9 cellular contexts compared by ENCODE assay signal in genomic region chr9:129939426-129939825, GRCh38.
DNase-seq lines count a peak whose midpoint lies in the region; ATAC-seq, FAIRE-seq and TF ChIP-seq lines count a peak whose summit lies in the region.
"Had no signal": no experiment of that assay in that cellular context is flagged by ENCODE, and none has a peak within 500 bp of the region (broad histone marks: within the 10 kb centered on the region; RNA-seq: fewer than 3 reads in every experiment).

No MANE protein-coding gene starts in this region.

- H3K36me3 ChIP-seq in astrocyte (ENCODE audit: insufficient read depth, low read length) (no peaks in the 10 kb centered on the region), right lobe of liver (no peaks in the 10 kb centered on the region)
- H3K36me3 ChIP-seq: upper lobe of right lung had no signal

- ATAC-seq in natural killer cell (peak in 1 of 3 donors; percentile 33), right lobe of liver (no peak), GM19035 (IDR thresholded peaks at IDR 0.05; ENCODE audit: unreplicated experiment) (no peak)
- ATAC-seq: upper lobe of right lung had no signal

- no peak for DNase-seq in CD14-positive monocyte (ENCODE audit: low spot score)
- DNase-seq in HFFc6, result no peak
- DNase-seq in astrocyte (ENCODE audit: low read depth), result peak; percentile 14
- DNase-seq in natural killer cell, result no peak
- no peak for DNase-seq in right lobe of liver
- DNase-seq in AG08395 (ENCODE audit: low spot score), result no peak
- DNase-seq in superior temporal gyrus (ENCODE audit: extremely low spot score), result no peak
- DNase-seq: upper lobe of right lung had no signal

- H3K9ac ChIP-seq in astrocyte (ENCODE audit: low read length), result no peak overlapping the region

- H3K4me3 ChIP-seq in astrocyte (ENCODE audit: insufficient read depth, low read depth, low read length), result no peak overlapping the region
- no peak overlapping the region for H3K4me3 ChIP-seq in right lobe of liver
- H3K4me3 ChIP-seq: upper lobe of right lung had no signal

- H3K36me3 Mint-ChIP-seq in CD14-positive monocyte (peaks cover 27 to 57% of the 10 kb centered on the region in 2 donors), HFFc6 (ENCODE audit: low read depth) (peaks cover 32% of the 10 kb centered on the region), astrocyte (ENCODE audit: low read depth, unreplicated experiment) (peaks cover 11% of the 10 kb centered on the region), natural killer cell (no peaks in the 10 kb centered on the region)

- intact Hi-C loops in CD14-positive monocyte (cut with micrococcal nuclease) (no loop called here), natural killer cell (cut with micrococcal nuclease) (no loop called here), right lobe of liver (cut with DNase I) (no loop called here)

- H3K27me3 ChIP-seq in astrocyte (ENCODE audit: insufficient read depth, low read length), result no peaks in the 10 kb centered on the region
- no peaks in the 10 kb centered on the region for H3K27me3 ChIP-seq in right lobe of liver
- H3K27me3 ChIP-seq: upper lobe of right lung had no signal

- H4K20me1 ChIP-seq in astrocyte (ENCODE audit: insufficient read depth, low read length), result no peaks in the 10 kb centered on the region

- H3K4me3 Mint-ChIP-seq in CD14-positive monocyte, result no peak overlapping the region
- H3K4me3 Mint-ChIP-seq in HFFc6, result no peak overlapping the region
- H3K4me3 Mint-ChIP-seq in astrocyte (ENCODE audit: unreplicated experiment), result no peak overlapping the region
- peak overlapping the region; percentile 55 for H3K4me3 Mint-ChIP-seq in natural killer cell

- peaks cover 8% of the 10 kb centered on the region for H3K9me3 ChIP-seq in astrocyte (ENCODE audit: insufficient read depth, low read depth, low read length)
- H3K9me3 ChIP-seq in right lobe of liver, result no peaks in the 10 kb centered on the region
- H3K9me3 ChIP-seq: upper lobe of right lung had no signal

- H3K27me3 Mint-ChIP-seq in CD14-positive monocyte (ENCODE audit: low read depth in 3 of 3) (no peaks in the 10 kb centered on the region), HFFc6 (ENCODE audit: insufficient read depth) (no peaks in the 10 kb centered on the region), astrocyte (ENCODE audit: low read depth, unreplicated experiment) (no peaks in the 10 kb centered on the region), natural killer cell (ENCODE audit: low read depth in 2 of 2) (no peaks in the 10 kb centered on the region)

- TF ChIP-seq CTCF in CD14-positive monocyte (IDR thresholded peaks at IDR 0.05), result no peak
- no peak for TF ChIP-seq CTCF in HFFc6 (IDR thresholded peaks at IDR 0.05)
- no peak for TF ChIP-seq CTCF in astrocyte (IDR thresholded peaks at IDR 0.05; ENCODE audit: insufficient read depth, low read depth, low read length)
- TF ChIP-seq CTCF in natural killer cell (IDR thresholded peaks at IDR 0.05), result no peak
- no peak for TF ChIP-seq CTCF in right lobe of liver (IDR thresholded peaks at IDR 0.05)

- TF ChIP-seq POLR2A in right lobe of liver (IDR thresholded peaks at IDR 0.05), result no peak

- 94% methylated on average over 2 of the region's 2 CpGs for WGBS in right lobe of liver (ENCODE audit: insufficient coverage, low coverage, low lambda C conversion rate, missing lambda C conversion rate)

- no peak for FAIRE-seq in astrocyte (lab: Jason Lieb, UNC)

- H3K27ac Mint-ChIP-seq in CD14-positive monocyte (peak overlapping the region in 6 of 7 donors; percentile 2 to 70 (median 16)), HFFc6 (peak overlapping the region; percentile 6; the same call in 1 of the 2 replicates), astrocyte (ENCODE audit: unreplicated experiment) (peak overlapping the region; percentile 10), natural killer cell (peak overlapping the region; percentile 84 to 88)

- H3K9me3 Mint-ChIP-seq in CD14-positive monocyte, result peaks cover 0 to 8% (median 6%) of the 10 kb centered on the region in 7 donors
- peaks cover 24% of the 10 kb centered on the region for H3K9me3 Mint-ChIP-seq in HFFc6
- peaks cover 5% of the 10 kb centered on the region for H3K9me3 Mint-ChIP-seq in astrocyte (ENCODE audit: unreplicated experiment)
- peaks cover 2 to 3% of the 10 kb centered on the region in 2 donors for H3K9me3 Mint-ChIP-seq in natural killer cell

- H3K79me2 ChIP-seq in astrocyte (ENCODE audit: insufficient read depth, low read length), result no peaks in the 10 kb centered on the region

- H3K27ac ChIP-seq in astrocyte (ENCODE audit: low read depth, low read length) (no peak overlapping the region), right lobe of liver (no peak overlapping the region)
- H3K27ac ChIP-seq: upper lobe of right lung had no signal

- H3K4me1 ChIP-seq in astrocyte (ENCODE audit: insufficient read depth, low read length) (no peaks in the 10 kb centered on the region), right lobe of liver (peaks cover 0 to 26% (median 6%) of the 10 kb centered on the region in 4 donors)

- H2AFZ ChIP-seq in astrocyte (ENCODE audit: low read depth, low read length), result no peak overlapping the region

- no peak overlapping the region for H3K4me2 ChIP-seq in astrocyte (ENCODE audit: low read length)

- H3K4me1 Mint-ChIP-seq in CD14-positive monocyte (peaks cover 41% of the 10 kb centered on the region), HFFc6 (ENCODE audit: low read depth) (peaks cover 29% of the 10 kb centered on the region), astrocyte (ENCODE audit: low read depth, unreplicated experiment) (peaks cover 8% of the 10 kb centered on the region), natural killer cell (peaks cover 37 to 40% of the 10 kb centered on the region in 2 donors)

Comparison
In these comparisons a context has a peak if more than half of its experiments do, and no peak if none do; other contexts are left out.
1. H3K27ac Mint-ChIP-seq: peak in every context shown above with its lines; median percentile 86 in natural killer cell; 16 in CD14-positive monocyte; 10 in astrocyte; 6 in HFFc6.